17 cellular contexts compared by ENCODE assay signal in genomic region chr13:94664889-94665288, GRCh38. TPM values are rescaled to one million over a fixed set of nuclear protein-coding genes. Genes with fewer than 3 reads are reported as not detected.
DNase-seq lines count a peak whose midpoint lies in the region; TF ChIP-seq lines count a peak whose summit lies in the region.
"Had no signal": no experiment of that assay in that cellular context is flagged by ENCODE, and none has a peak within 500 bp of the region (broad histone marks: within the 10 kb centered on the region; RNA-seq: fewer than 3 reads in every experiment).

No MANE protein-coding gene starts in this region.

- DNase-seq in HUDEP-2 (lab: John Stamatoyannopoulos, UW; ENCODE audit: unreplicated experiment in 76 of 76), result peak in 55 of 76 experiments; percentile 1 to 72 (median 31)
- peak; percentile 23 for DNase-seq in SK-N-DZ (ENCODE audit: low spot score)
- DNase-seq in mesendoderm, result peak; percentile 54
- no peak for DNase-seq in dorsolateral prefrontal cortex
- DNase-seq in GM13977 (ENCODE audit: low spot score), result no peak
- DNase-seq: BE2C; CD4-positive, alpha-beta memory T cell; DMS153; DMS79 treated with DMSO at 0.1 percent for 48 hours; EL; H7 had no signal

- no peak overlapping the region for H2BK5ac ChIP-seq in mesendoderm (ENCODE audit: low read length)

- no peak overlapping the region for H2BK120ac ChIP-seq in mesendoderm (ENCODE audit: low read depth, low read length)

- TF ChIP-seq CTCF in HEK293 (tag by site-specific recombination; IDR thresholded peaks at IDR 0.05) (no peak), dorsolateral prefrontal cortex (IDR thresholded peaks at IDR 0.05 in 54 of 56, conservative IDR thresholded peaks at IDR 0.05 in 2 of 56; ENCODE audit: low read depth in 1 of 56, partially characterized antibody in 56 of 56) (no peak), GM13977 (IDR thresholded peaks at IDR 0.05; ENCODE audit: extremely low read depth, insufficient read depth, missing control alignments) (no peak)

- CTCF ChIA-PET in HEK293 (lab: Yijun Ruan, JAX), result interaction anchor here (0.8 kb wide), 1 partner anchor 10 kb away, joined by 5 read pairs; no protein-coding TSS in a partner anchor

- H3K4me3 ChIP-seq in HEK293 (ENCODE audit: low read depth, low read length), result no peak overlapping the region
- no peak overlapping the region for H3K4me3 ChIP-seq in mesendoderm (ENCODE audit: low read length)
- H3K4me3 ChIP-seq in dorsolateral prefrontal cortex, result no peak overlapping the region
- H3K4me3 ChIP-seq: A549, GM23338 had no signal

- no peak overlapping the region for H3K4ac ChIP-seq in mesendoderm (ENCODE audit: low read depth, low read length)

- POLR2A ChIA-PET in HEK293 (lab: Yijun Ruan, JAX), result no interaction called here

- H3K9me3 ChIP-seq in HEK293 (ENCODE audit: control insufficient read depth, insufficient read depth, low read depth, low read length), result no peaks in the 10 kb centered on the region
- H3K9me3 ChIP-seq: A549, BE2C had no signal

- intact Hi-C loops in dorsolateral prefrontal cortex (cut with DNase I), result loop anchor here in 1 of 2 donors (5.0 kb wide), 1 partner anchor 42 kb away; no protein-coding TSS in a partner anchor

- no peak overlapping the region for H3K56ac ChIP-seq in mesendoderm (ENCODE audit: low read length)

- no peak overlapping the region for H3K4me2 ChIP-seq in mesendoderm (ENCODE audit: low read length)
- H3K4me2 ChIP-seq: A549, GM23338 had no signal

- H3K4me1 ChIP-seq in HEK293 (ENCODE audit: control insufficient read depth, insufficient read depth, low read length) (no peaks in the 10 kb centered on the region), mesendoderm (ENCODE audit: control insufficient read depth, low read depth, low read length) (peaks cover 12% of the 10 kb centered on the region)
- H3K4me1 ChIP-seq: A549 had no signal

- in situ Hi-C loops in GM13977 (cut with MboI; ENCODE audit: low pct_unique_long_range_greater_than_20kb, low sequenced_read_pairs, unreplicated experiment), result no loop called here

- no CpG with 5 or more reads among the region's 7 CpGs for WGBS in mesendoderm (ENCODE audit: extremely low coverage, insufficient coverage, low lambda C conversion rate)

- H3K27me3 ChIP-seq in mesendoderm (ENCODE audit: insufficient read depth, low read length, poor library complexity) (no peaks in the 10 kb centered on the region), dorsolateral prefrontal cortex (peaks cover 0 to 41% (median 11%) of the 10 kb centered on the region in 45 donors)

- no peaks in the 10 kb centered on the region for H3K79me1 ChIP-seq in mesendoderm (ENCODE audit: low read length)

- H3K23ac ChIP-seq in mesendoderm (ENCODE audit: low read length), result no peak overlapping the region

- H3K27ac ChIP-seq in HEK293 (ENCODE audit: extremely low read depth, low read depth, low read length), result no peak overlapping the region
- no peak overlapping the region for H3K27ac ChIP-seq in mesendoderm (ENCODE audit: low read depth, low read length)
- no peak overlapping the region for H3K27ac ChIP-seq in dorsolateral prefrontal cortex
- H3K27ac ChIP-seq: A549, C4-2B had no signal

- H3K79me2 ChIP-seq in mesendoderm (ENCODE audit: control insufficient read depth, insufficient read depth, low read length), result no peaks in the 10 kb centered on the region

- no peaks in the 10 kb centered on the region for H3K36me3 ChIP-seq in HEK293 (ENCODE audit: control insufficient read depth in 2 of 2, insufficient read depth in 1 of 2, low read length in 2 of 2)
- no peaks in the 10 kb centered on the region for H3K36me3 ChIP-seq in mesendoderm (ENCODE audit: control insufficient read depth, insufficient read depth, low read length)
- H3K36me3 ChIP-seq: BE2C had no signal

- H4K5ac ChIP-seq in mesendoderm (ENCODE audit: low read length), result no peak overlapping the region

- no peak overlapping the region for H3K18ac ChIP-seq in mesendoderm (ENCODE audit: low read length)

- no peak overlapping the region for H2BK15ac ChIP-seq in mesendoderm (replicated peaks; ENCODE audit: low read depth)

- no peak overlapping the region for H2AK5ac ChIP-seq in mesendoderm (ENCODE audit: low read length)

- no peak overlapping the region for H4K8ac ChIP-seq in mesendoderm (ENCODE audit: low read depth, low read length)

- H3K9ac ChIP-seq in mesendoderm (ENCODE audit: low read length), result no peak overlapping the region

TF ChIP-seq in HEK293, 187 proteins besides CTCF, POLR2A, EP300 and RAD21:
- peak; percentile 18; the same call in 1 of the 2 replicates for TF ChIP-seq TCF7L2 (IDR thresholded peaks at IDR 0.05; ENCODE audit: borderline replicate concordance, low read depth, low read length)
- no peak for TF ChIP-seq ZNF544 (tag by site-specific recombination; IDR thresholded peaks at IDR 0.05)
TF ChIP-seq in HEK293: peak in this region for 1.

RNA-seq across cellular contexts. Expression of gene SOX21, which starts 47.5 kb away (rescaled TPM):
- not detected in 2 replicates for polyA plus RNA-seq in SK-N-DZ (2014; cell fraction: cytosol; rRNA removed)
- not detected in 2 replicates for polyA plus RNA-seq in SK-N-DZ (2014; cell fraction: nucleus; rRNA removed)
- polyA plus RNA-seq in mesendoderm (2013, experiment 1 of 2), result 0.03 TPM
- 0.03 TPM for polyA plus RNA-seq in mesendoderm (2013, experiment 2 of 2)
- 10 to 100 TPM in 76 of 120 experiments, 1 to 10 TPM in 44; 3.7 to 36.9 (median 10.7) TPM for total RNA-seq in dorsolateral prefrontal cortex
- total RNA-seq: CD4-positive, alpha-beta memory T cell; HepG2 had no signal
- polyA plus RNA-seq: AG04450; CD4-positive, alpha-beta memory T cell; HepG2 had no signal

Comparison
In these comparisons a context has a peak if more than half of its experiments do, and no peak if none do; other contexts are left out.
1. DNase-seq: peak in HUDEP-2 (55 of 76), SK-N-DZ (single experiment) and mesendoderm (single experiment); none in dorsolateral prefrontal cortex (0 of 10) and GM13977 (single experiment).